ENCODE assay signal across 10 cellular contexts in the genomic region with DNA sequence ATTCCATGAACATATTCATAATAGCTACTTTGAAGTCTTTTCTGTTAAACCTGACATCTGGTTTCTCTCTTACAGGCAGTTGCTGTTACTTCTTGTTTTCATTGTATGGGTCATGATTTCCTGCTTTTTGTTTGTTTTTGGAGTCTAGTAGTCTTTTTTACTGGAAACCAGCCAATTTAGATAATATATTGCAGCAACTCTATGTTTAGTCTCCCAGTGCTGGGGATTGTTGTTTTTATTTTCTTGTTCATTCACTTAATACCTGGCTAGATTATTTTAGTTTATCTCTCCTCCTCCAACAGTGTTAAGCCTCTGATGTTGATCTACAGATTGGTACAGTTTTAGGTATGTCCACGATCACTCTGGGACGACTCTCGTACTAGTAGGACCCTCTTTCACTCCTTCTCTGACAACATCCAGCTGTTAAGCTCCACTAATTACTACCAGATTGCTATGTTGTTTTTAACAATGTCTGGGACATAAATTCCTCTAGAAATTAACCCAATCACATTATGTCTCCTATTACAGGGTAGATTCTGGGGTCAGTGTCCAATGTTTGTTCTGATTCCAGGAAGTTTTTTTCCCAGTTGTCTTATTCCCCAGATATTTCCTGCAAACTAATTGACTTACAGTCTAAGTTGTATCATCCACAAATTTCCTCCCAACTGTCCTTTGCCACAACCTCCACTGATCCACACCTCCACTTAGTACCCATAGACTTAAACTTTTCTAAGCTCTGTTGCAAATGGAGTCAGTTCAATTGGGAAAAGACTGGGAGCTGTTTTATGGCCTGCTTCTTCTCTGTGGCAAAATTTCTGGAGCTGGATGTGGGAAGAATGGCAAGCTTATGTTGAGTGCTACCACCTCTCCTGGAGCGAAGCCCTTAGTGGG.
DNase-seq lines count a peak whose midpoint lies in the region; TF ChIP-seq lines count a peak whose summit lies in the region.
"Had no signal": no experiment of that assay in that cellular context is flagged by ENCODE, and none has a peak within 500 bp of the region (broad histone marks: within the 10 kb centered on the region; RNA-seq: fewer than 3 reads in every experiment).

No MANE protein-coding gene starts in this region.

- no peak overlapping the region for H3K4me3 Mint-ChIP-seq in mesothelial cell of epicardium

- H3K9me3 Mint-ChIP-seq in mesothelial cell of epicardium, result peaks cover 44% of the 10 kb centered on the region

- H3K36me3 Mint-ChIP-seq in mesothelial cell of epicardium, result peaks cover 17% of the 10 kb centered on the region

- no peak for TF ChIP-seq CTCF in mesothelial cell of epicardium (IDR thresholded peaks at IDR 0.05; ENCODE audit: unreplicated experiment)

- H3K27ac Mint-ChIP-seq in mesothelial cell of epicardium, result peak overlapping the region; percentile 84

- DNase-seq in H4 (ENCODE audit: low spot score) (peak; percentile 72), NCI-H226 (peak; percentile 28), dermis blood vessel endothelial cell (peak; percentile 61), mesothelial cell of epicardium (ENCODE audit: low spot score in 2 of 2, unreplicated experiment in 2 of 2) (no peak), SW 1271 (lab: John Stamatoyannopoulos, UW) (no peak), globus pallidus (ENCODE audit: low spot score) (no peak), C1 segment of cervical spinal cord (lab: John Stamatoyannopoulos, UW) (no peak)
- DNase-seq: DND-41, NCI-H524 treated with DMSO at 0.1 percent for 48 hours, psoas muscle had no signal

- peaks cover 12% of the 10 kb centered on the region for H3K4me1 Mint-ChIP-seq in mesothelial cell of epicardium

- H3K27me3 Mint-ChIP-seq in mesothelial cell of epicardium (ENCODE audit: low read depth), result no peaks in the 10 kb centered on the region

Comparison
In these comparisons a context has a peak if more than half of its experiments do, and no peak if none do; other contexts are left out.
1. DNase-seq: peak in H4 (single experiment), NCI-H226 (single experiment) and dermis blood vessel endothelial cell (single experiment); none in mesothelial cell of epicardium (0 of 2), SW 1271 (0 of 2), globus pallidus (single experiment) and C1 segment of cervical spinal cord (0 of 14).